ENCODE assay signal across 13 cellular contexts in the genomic region with DNA sequence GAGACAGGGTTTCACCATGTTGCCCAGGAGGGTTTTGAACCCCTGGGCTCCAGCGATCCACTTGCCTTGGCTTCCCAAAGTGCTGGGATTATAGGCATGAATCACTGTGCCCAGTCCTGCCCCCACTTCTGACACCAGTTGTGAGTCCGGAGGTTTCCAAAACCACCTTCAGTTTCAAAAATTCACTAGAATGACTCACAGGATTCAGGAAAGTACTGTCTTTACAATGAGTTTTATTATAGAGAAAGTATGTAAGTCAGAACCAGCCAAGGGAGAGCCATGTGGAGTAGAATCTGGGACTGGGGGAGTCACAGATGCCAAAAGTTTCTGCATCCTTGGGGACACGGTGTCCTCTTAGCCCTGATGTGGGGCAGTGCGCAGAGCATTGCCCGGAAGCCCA. TPM values are rescaled to one million over a fixed set of nuclear protein-coding genes. Genes with fewer than 3 reads are reported as not detected.
DNase-seq lines count a peak whose midpoint lies in the region; ATAC-seq and TF ChIP-seq lines count a peak whose summit lies in the region.
"Had no signal": no experiment of that assay in that cellular context is flagged by ENCODE, and none has a peak within 500 bp of the region (broad histone marks: within the 10 kb centered on the region; RNA-seq: fewer than 3 reads in every experiment).

No MANE protein-coding gene starts in this region.

- no peaks in the 10 kb centered on the region for H3K9me3 ChIP-seq in upper lobe of right lung

- H3K36me3 ChIP-seq in upper lobe of right lung = peaks cover 95% of the 10 kb centered on the region

- no peak for ATAC-seq in upper lobe of right lung
- ATAC-seq in HG03432 (IDR thresholded peaks at IDR 0.05; ENCODE audit: unreplicated experiment) = no peak

- H3K4me3 ChIP-seq in foreskin fibroblast (ENCODE audit: low read depth in 1 of 2, low read length in 2 of 2) (no peak overlapping the region), upper lobe of right lung (no peak overlapping the region)

- peak overlapping the region; percentile 40 for H3K27ac Mint-ChIP-seq in activated CD4-positive, alpha-beta memory T cell treated with anti-CD3 and anti-CD28 coated beads, Interleukin-2, amount 10 ng/mL, durations not matched to agents 7 days and 5 days

- POLR2A ChIA-PET in activated CD4-positive, alpha-beta memory T cell treated with anti-CD3 and anti-CD28 coated beads, Interleukin-2, amount 10 ng/mL, durations not matched to agents 7 days and 5 days (lab: Charles Lee) = interaction anchor here (2.6 kb wide), 1 partner anchor 9 kb away, joined by 10 read pairs; no protein-coding TSS in a partner anchor

- peak overlapping the region; percentile 0 for H3K27ac ChIP-seq in upper lobe of right lung
- H3K27ac ChIP-seq: HL-60 had no signal

- TF ChIP-seq CTCF in foreskin fibroblast (IDR thresholded peaks at IDR 0.05; ENCODE audit: low read depth, low read length) = no peak
- no peak for TF ChIP-seq CTCF in upper lobe of right lung (IDR thresholded peaks at IDR 0.05)

- no peaks in the 10 kb centered on the region for H3K9me3 Mint-ChIP-seq in activated CD4-positive, alpha-beta memory T cell treated with anti-CD3 and anti-CD28 coated beads, Interleukin-2, amount 10 ng/mL, durations not matched to agents 7 days and 5 days
- H3K9me3 Mint-ChIP-seq: immature natural killer cell had no signal

- H3K4me1 ChIP-seq in upper lobe of right lung = peaks cover 15% of the 10 kb centered on the region

- peak in 2 of 3 donors; percentile 17 to 36 for DNase-seq in stimulated activated CD4-positive, alpha-beta T cell treated with anti-CD3 and anti-CD28 coated beads, Interleukin-12 subunit alpha, Interleukin-12 subunit beta, amount 100 ng/mL, for 48 hours (ENCODE audit: low read depth in 2 of 3, low spot score in 1 of 3)
- DNase-seq in stimulated activated CD4-positive, alpha-beta T cell treated with anti-CD3 and anti-CD28 coated beads, Interleukin-12 subunit alpha, Interleukin-12 subunit beta, amount 100 ng/mL, for 4 hours = no peak
- no peak for DNase-seq in activated CD4-positive, alpha-beta memory T cell treated with anti-CD3 and anti-CD28 coated beads, Interleukin-2, amount 10 ng/mL, durations not matched to agents 7 days and 5 days
- peak; percentile 84 to 89 for DNase-seq in foreskin fibroblast
- no peak for DNase-seq in upper lobe of right lung
- no peak for DNase-seq in hypothalamus (lab: John Stamatoyannopoulos, UW)
- no peak for DNase-seq in NCI-H2107 treated with DMSO at 0.1 percent for 48 hours (lab: John Stamatoyannopoulos, UW; ENCODE audit: unreplicated experiment)
- DNase-seq: activated CD8-positive, alpha-beta memory T cell treated with anti-CD3 and anti-CD28 coated beads, Interleukin-2, amount 50 U/mL, for 48 hours; DMS53; immature natural killer cell; NCI-H526 treated with DMSO at 0.1 percent for 48 hours had no signal

- H3K36me3 Mint-ChIP-seq in activated CD4-positive, alpha-beta memory T cell treated with anti-CD3 and anti-CD28 coated beads, Interleukin-2, amount 10 ng/mL, durations not matched to agents 7 days and 5 days (ENCODE audit: low read depth) = peaks cover 75% of the 10 kb centered on the region

- no peak overlapping the region for H3K4me3 Mint-ChIP-seq in activated CD4-positive, alpha-beta memory T cell treated with anti-CD3 and anti-CD28 coated beads, Interleukin-2, amount 10 ng/mL, durations not matched to agents 7 days and 5 days
- H3K4me3 Mint-ChIP-seq: immature natural killer cell had no signal

- H3K27me3 ChIP-seq in upper lobe of right lung = no peaks in the 10 kb centered on the region

- CTCF ChIA-PET in activated CD4-positive, alpha-beta memory T cell treated with anti-CD3 and anti-CD28 coated beads, Interleukin-2, amount 10 ng/mL, durations not matched to agents 7 days and 5 days (lab: Charles Lee) = interaction anchor here (1.0 kb wide), 1 partner anchor 9 kb away, joined by 3 read pairs; no protein-coding TSS in a partner anchor

- intact Hi-C loops in upper lobe of right lung (cut with DNase I) = no loop called here

- no peaks in the 10 kb centered on the region for H3K27me3 Mint-ChIP-seq in activated CD4-positive, alpha-beta memory T cell treated with anti-CD3 and anti-CD28 coated beads, Interleukin-2, amount 10 ng/mL, durations not matched to agents 7 days and 5 days

- H3K4me1 Mint-ChIP-seq in activated CD4-positive, alpha-beta memory T cell treated with anti-CD3 and anti-CD28 coated beads, Interleukin-2, amount 10 ng/mL, durations not matched to agents 7 days and 5 days = peaks cover 61% of the 10 kb centered on the region

RNA-seq across cellular contexts. Expression of a gene that starts 55.1 kb away (rescaled TPM):
- total RNA-seq in activated CD4-positive, alpha-beta memory T cell treated with anti-CD3 and anti-CD28 coated beads, Interleukin-2, amount 10 ng/mL, durations not matched to agents 7 days and 5 days = 1 to 10 TPM; 6.3 to 6.6 TPM
- total RNA-seq in upper lobe of right lung = 4.9 TPM

Comparison
In these comparisons a context has a peak if more than half of its experiments do, and no peak if none do; other contexts are left out.
1. DNase-seq: peak in stimulated activated CD4-positive, alpha-beta T cell treated with anti-CD3 and anti-CD28 coated beads, Interleukin-12 subunit alpha, Interleukin-12 subunit beta, amount 100 ng/mL, for 48 hours (2 of 3) and foreskin fibroblast (2 of 2); none in stimulated activated CD4-positive, alpha-beta T cell treated with anti-CD3 and anti-CD28 coated beads, Interleukin-12 subunit alpha, Interleukin-12 subunit beta, amount 100 ng/mL, for 4 hours (single experiment), activated CD4-positive, alpha-beta memory T cell treated with anti-CD3 and anti-CD28 coated beads, Interleukin-2, amount 10 ng/mL, durations not matched to agents 7 days and 5 days (single experiment), upper lobe of right lung (single experiment), hypothalamus (0 of 51) and NCI-H2107 treated with DMSO at 0.1 percent for 48 hours (single experiment).